ENCODE assay signal across 23 cellular contexts in genomic region chr2:173062806-173063205, GRCh38.
"Had no signal": no experiment of that assay in that cellular context is flagged by ENCODE, and none has a peak within 500 bp of the region (broad histone marks: within the 10 kb centered on the region; RNA-seq: fewer than 3 reads in every experiment).

No MANE protein-coding gene starts in this region.

- H3K27ac Mint-ChIP-seq: activated naive CD8-positive, alpha-beta T cell treated with anti-CD3 and anti-CD28 coated beads, Interleukin-2, amount 10 ng/mL, durations not matched to agents 7 days and 5 days; activated T-helper 1 cell treated with anti-CD3 and anti-CD28 coated beads, Interleukin-12 subunit alpha, Interleukin-12 subunit beta, Interleukin-2, Interleukin-4 antibody, amounts not matched to agents 30 ng/mL and 10 ng/mL and 1 ng/mL, durations not matched to agents 14 hours and 24 hours and 36 hours; natural killer cell treated with Interleukin-12 subunit alpha and Interleukin-12 subunit beta and Interleukin-15 and Interleukin-18, amount 100 ng/mL, for 72 hours; stimulated activated naive CD8-positive, alpha-beta T cell treated with anti-CD3 and anti-CD28 coated beads, Interleukin-15, amount 100 ng/mL, for 72 hours had no signal

- H3K4me1 Mint-ChIP-seq: activated naive CD8-positive, alpha-beta T cell treated with anti-CD3 and anti-CD28 coated beads, Interleukin-2, amount 10 ng/mL, durations not matched to agents 7 days and 5 days; stimulated activated naive CD8-positive, alpha-beta T cell treated with anti-CD3 and anti-CD28 coated beads, Interleukin-15, amount 100 ng/mL, for 72 hours had no signal

- ATAC-seq: lower lobe of right lung; natural killer cell treated with Interleukin-12 subunit alpha and Interleukin-12 subunit beta and Interleukin-15 and Interleukin-18, amount 100 ng/mL, for 72 hours; pancreas; right lobe of liver; stimulated activated naive CD8-positive, alpha-beta T cell treated with anti-CD3 and anti-CD28 coated beads, Interleukin-15, amount 100 ng/mL, for 72 hours had no signal

- H3K27me3 ChIP-seq: brain microvascular endothelial cell, right lobe of liver, suprapubic skin, vagina had no signal

- H3K9me3 ChIP-seq: lower lobe of right lung, neutrophil, pancreas, right lobe of liver, suprapubic skin, transverse colon, vagina had no signal

- H3K4me3 ChIP-seq: coronary artery, lower lobe of right lung, pancreas, right lobe of liver, suprapubic skin, transverse colon, vagina had no signal

- H3K9me3 Mint-ChIP-seq: activated naive CD8-positive, alpha-beta T cell treated with anti-CD3 and anti-CD28 coated beads, Interleukin-2, amount 10 ng/mL, durations not matched to agents 7 days and 5 days; activated T-helper 1 cell treated with anti-CD3 and anti-CD28 coated beads, Interleukin-12 subunit alpha, Interleukin-12 subunit beta, Interleukin-2, Interleukin-4 antibody, amounts not matched to agents 30 ng/mL and 10 ng/mL and 1 ng/mL, durations not matched to agents 14 hours and 24 hours and 36 hours; natural killer cell treated with Interleukin-12 subunit alpha and Interleukin-12 subunit beta and Interleukin-15 and Interleukin-18, amount 100 ng/mL, for 72 hours; stimulated activated naive CD8-positive, alpha-beta T cell treated with anti-CD3 and anti-CD28 coated beads, Interleukin-15, amount 100 ng/mL, for 72 hours had no signal

- DNase-seq: activated CD4-positive, alpha-beta T cell treated with anti-CD3 and anti-CD28 coated beads for 1 hour; activated naive CD8-positive, alpha-beta T cell treated with anti-CD3 and anti-CD28 coated beads, Interleukin-2, amount 10 ng/mL, durations not matched to agents 7 days and 5 days; anterior cingulate cortex; brain microvascular endothelial cell; hippocampal formation; islet precursor cell; lower lobe of right lung; pancreas; right lobe of liver; small intestine; stimulated activated CD4-positive, alpha-beta T cell treated with anti-CD3 and anti-CD28 coated beads, Interleukin-15, amount 100 ng/mL, for 24 hours; stimulated activated CD4-positive, alpha-beta T cell treated with anti-CD3 and anti-CD28 coated beads, Interleukin-2, amount 100 ng/mL, for 48 hours; stimulated activated naive CD8-positive, alpha-beta T cell treated with anti-CD3 and anti-CD28 coated beads, Interleukin-15, amount 100 ng/mL, for 72 hours; SW 1271; T-helper 2 cell; transverse colon; WERI-Rb-1 had no signal

- H3K36me3 ChIP-seq: brain microvascular endothelial cell, lower lobe of right lung, neutrophil, pancreas, right lobe of liver, suprapubic skin, transverse colon, vagina, WERI-Rb-1 had no signal

- H3K4me3 Mint-ChIP-seq: activated naive CD8-positive, alpha-beta T cell treated with anti-CD3 and anti-CD28 coated beads, Interleukin-2, amount 10 ng/mL, durations not matched to agents 7 days and 5 days; activated T-helper 1 cell treated with anti-CD3 and anti-CD28 coated beads, Interleukin-12 subunit alpha, Interleukin-12 subunit beta, Interleukin-2, Interleukin-4 antibody, amounts not matched to agents 30 ng/mL and 10 ng/mL and 1 ng/mL, durations not matched to agents 14 hours and 24 hours and 36 hours; natural killer cell treated with Interleukin-12 subunit alpha and Interleukin-12 subunit beta and Interleukin-15 and Interleukin-18, amount 100 ng/mL, for 72 hours; stimulated activated naive CD8-positive, alpha-beta T cell treated with anti-CD3 and anti-CD28 coated beads, Interleukin-15, amount 100 ng/mL, for 72 hours had no signal

- H3K27ac ChIP-seq: brain microvascular endothelial cell, coronary artery, lower lobe of right lung, neutrophil, pancreas, right lobe of liver, suprapubic skin, transverse colon, vagina, WERI-Rb-1 had no signal

- H3K4me1 ChIP-seq: pancreas, transverse colon had no signal

- H3K36me3 Mint-ChIP-seq: activated naive CD8-positive, alpha-beta T cell treated with anti-CD3 and anti-CD28 coated beads, Interleukin-2, amount 10 ng/mL, durations not matched to agents 7 days and 5 days; natural killer cell treated with Interleukin-12 subunit alpha and Interleukin-12 subunit beta and Interleukin-15 and Interleukin-18, amount 100 ng/mL, for 72 hours had no signal
